Comparison of ENCODE assay signal across 24 cellular contexts in the genomic region with DNA sequence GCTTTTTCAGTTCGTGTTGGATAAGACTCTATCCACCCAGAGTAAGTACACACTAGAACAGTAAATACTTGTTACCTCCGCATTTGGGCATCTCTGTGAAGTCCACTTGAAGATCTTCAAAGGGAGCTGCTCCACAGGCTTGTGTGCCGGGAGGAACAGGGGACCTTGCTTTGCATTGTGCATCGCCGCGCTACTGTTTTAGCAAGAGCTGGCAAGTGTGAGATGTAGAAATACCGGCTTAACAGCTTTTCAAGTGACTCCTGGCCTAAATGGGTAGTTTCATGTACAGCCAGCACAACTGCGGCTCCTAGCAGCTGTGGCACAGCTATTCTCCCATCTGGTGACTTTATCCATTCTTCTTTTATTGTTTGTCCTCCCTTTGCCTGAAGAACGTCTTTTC. TPM values are rescaled to one million over a fixed set of nuclear protein-coding genes. Genes with fewer than 3 reads are reported as not detected.
DNase-seq lines count a peak whose midpoint lies in the region; ATAC-seq and TF ChIP-seq lines count a peak whose summit lies in the region.
"Had no signal": no experiment of that assay in that cellular context is flagged by ENCODE, and none has a peak within 500 bp of the region (broad histone marks: within the 10 kb centered on the region; RNA-seq: fewer than 3 reads in every experiment).

No MANE protein-coding gene starts in this region.

- no peaks in the 10 kb centered on the region for H3K4me1 ChIP-seq in left ventricle myocardium inferior
- H3K4me1 ChIP-seq: BLaER1 had no signal

- H3K4me3 ChIP-seq in left ventricle myocardium inferior, result no peak overlapping the region
- H3K4me3 ChIP-seq: BLaER1 had no signal

- H3K9me3 ChIP-seq in left ventricle myocardium inferior (replicated peaks), result peaks cover 28% of the 10 kb centered on the region

- intact Hi-C loops in left ventricle myocardium inferior (cut with micrococcal nuclease), result no loop called here

- no peaks in the 10 kb centered on the region for H3K36me3 ChIP-seq in left ventricle myocardium inferior
- H3K36me3 ChIP-seq: BLaER1 had no signal

- peak; percentile 8 to 31 for DNase-seq in NCI-H526 (lab: John Stamatoyannopoulos, UW)
- DNase-seq in NCI-H526 treated with DMSO at 0.1 percent for 48 hours (lab: John Stamatoyannopoulos, UW), result no peak
- peak; percentile 16 for DNase-seq in NCI-H510A (lab: John Stamatoyannopoulos, UW)
- no peak for DNase-seq in Kasumi-1 (lab: John Stamatoyannopoulos, UW)
- no peak for DNase-seq in left ventricle myocardium inferior
- DNase-seq in RPMI8226, result no peak
- DNase-seq: CD4-positive, CD25-positive, alpha-beta regulatory T cell; DMS153; EL; GF-D8; GOT3; HCEC 1CT; NCI-H1092 treated with DMSO at 0.1 percent for 48 hours; NCI-H1436 treated with DMSO at 0.1 percent for 48 hours; NCI-H187 treated with DMSO at 0.1 percent for 48 hours; NCI-H2107; NCI-H524; SHP77 treated with DMSO at 0.1 percent for 48 hours; T-helper 1 cell had no signal

- no peak overlapping the region for H3K27ac ChIP-seq in left ventricle myocardium inferior (replicated peaks)
- H3K27ac ChIP-seq: BLaER1, HL-60 had no signal

- ATAC-seq in esophagus mucosa, result peak; percentile 28
- ATAC-seq: Panc1 had no signal

- no peaks in the 10 kb centered on the region for H3K27me3 ChIP-seq in left ventricle myocardium inferior (ENCODE audit: low read depth)
- H3K27me3 ChIP-seq: BLaER1 had no signal

- no peak for TF ChIP-seq CTCF in left ventricle myocardium inferior (IDR thresholded peaks at IDR 0.05; ENCODE audit: borderline replicate concordance)

RNA-seq across cellular contexts. Expression of gene ZNF354C, which starts 8.4 kb away (rescaled TPM):
- 1.2 TPM for total RNA-seq in esophagus mucosa
- total RNA-seq in left ventricle myocardium inferior, result 5.2 TPM

RNA-seq across cellular contexts. Expression of gene ZNF879, which starts 28.2 kb away (rescaled TPM):
- total RNA-seq in esophagus mucosa (1.2 TPM), left ventricle myocardium inferior (6.4 TPM)

RNA-seq across cellular contexts. Expression of gene GRM6, which starts 56.7 kb away (rescaled TPM):
- total RNA-seq in esophagus mucosa, result not detected
- not detected for total RNA-seq in left ventricle myocardium inferior
- total RNA-seq: CD4-positive, CD25-positive, alpha-beta regulatory T cell; M059J had no signal

Comparison
In these comparisons a context has a peak if more than half of its experiments do, and no peak if none do; other contexts are left out.
1. DNase-seq: peak in NCI-H526 (2 of 2) and NCI-H510A (single experiment); none in NCI-H526 treated with DMSO at 0.1 percent for 48 hours (single experiment), Kasumi-1 (0 of 2), left ventricle myocardium inferior (single experiment) and RPMI8226 (single experiment).